ENCODE assay signal across 33 cellular contexts in the genomic region with DNA sequence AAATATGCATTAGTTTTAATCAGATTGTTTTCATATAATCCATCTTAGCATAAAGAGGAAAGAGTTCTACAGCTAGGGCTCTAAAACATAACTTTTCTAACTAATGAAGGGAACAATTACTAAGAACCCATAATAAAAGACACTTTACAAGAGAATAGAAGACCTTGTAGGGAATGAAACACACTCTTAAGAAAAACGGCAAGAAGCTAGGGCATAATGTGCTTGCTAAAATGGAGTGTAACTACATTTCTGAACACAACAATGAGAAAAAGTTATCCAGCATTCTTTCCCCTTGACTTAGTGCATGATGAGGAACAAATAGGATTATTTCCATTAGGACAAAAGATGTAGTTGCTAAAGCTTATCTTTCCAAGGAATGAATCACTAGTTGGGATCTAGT. TPM values are rescaled to one million over a fixed set of nuclear protein-coding genes. Genes with fewer than 3 reads are reported as not detected.
"Had no signal": no experiment of that assay in that cellular context is flagged by ENCODE, and none has a peak within 500 bp of the region (broad histone marks: within the 10 kb centered on the region; RNA-seq: fewer than 3 reads in every experiment).

No MANE protein-coding gene starts in this region.

- H3K36me3 ChIP-seq: brain microvascular endothelial cell, gastrocnemius medialis, heart left ventricle had no signal

- H3K27me3 Mint-ChIP-seq: activated naive CD8-positive, alpha-beta T cell treated with anti-CD3 and anti-CD28 coated beads, Interleukin-2, amount 10 ng/mL, durations not matched to agents 7 days and 5 days; central memory CD8-positive, alpha-beta T cell had no signal

- H3K36me3 Mint-ChIP-seq: activated CD4-positive, alpha-beta memory T cell treated with anti-CD3 and anti-CD28 coated beads for 36 hours; activated CD8-positive, alpha-beta memory T cell treated with anti-CD3 and anti-CD28 coated beads, Interleukin-2, amount 10 ng/mL, durations not matched to agents 7 days and 5 days; activated naive CD4-positive, alpha-beta T cell treated with anti-CD3 and anti-CD28 coated beads, Interleukin-2, amount 10 ng/mL, durations not matched to agents 7 days and 5 days; activated naive CD4-positive, alpha-beta T cell treated with anti-CD3 and anti-CD28 coated beads, Interleukin-2, amount 50 U/mL, for 72 hours; activated naive CD8-positive, alpha-beta T cell treated with anti-CD3 and anti-CD28 coated beads, Interleukin-2, amount 10 ng/mL, durations not matched to agents 7 days and 5 days had no signal

- H3K27ac ChIP-seq: brain microvascular endothelial cell, foreskin keratinocyte, gastrocnemius medialis, heart left ventricle had no signal

- ATAC-seq: activated CD4-positive, alpha-beta T cell treated with anti-CD3 and anti-CD28 coated beads for 36 hours; activated CD8-positive, alpha-beta memory T cell treated with anti-CD3 and anti-CD28 coated beads, Interleukin-2, amount 10 ng/mL, durations not matched to agents 7 days and 5 days; activated CD8-positive, alpha-beta T cell treated with anti-CD3 and anti-CD28 coated beads, Interleukin-2, amount 10 ng/mL, durations not matched to agents 7 days and 5 days; activated naive CD4-positive, alpha-beta T cell treated with anti-CD3 and anti-CD28 coated beads, Interleukin-2, amount 50 U/mL, for 72 hours; esophagus mucosa; foreskin keratinocyte; gastrocnemius medialis; heart left ventricle had no signal

- DNase-seq: activated CD4-positive, alpha-beta memory T cell treated with anti-CD3 and anti-CD28 coated beads for 36 hours; activated CD4-positive, alpha-beta T cell treated with anti-CD3 and anti-CD28 coated beads for 36 hours; activated CD4-positive, alpha-beta T cell treated with anti-CD3 and anti-CD28 coated beads, Interleukin-2, amount 10 ng/mL, durations not matched to agents 24 days and 14 days; activated CD4-positive, CD25-positive, alpha-beta regulatory T cell; activated CD4-positive, CD25-positive, alpha-beta regulatory T cell treated with anti-CD3 and anti-CD28 coated beads, Interleukin-2, amount 50 U/mL, for 72 hours; activated CD8-positive, alpha-beta memory T cell treated with anti-CD3 and anti-CD28 coated beads, Interleukin-2, amount 10 ng/mL, durations not matched to agents 7 days and 5 days; activated CD8-positive, alpha-beta memory T cell treated with anti-CD3 and anti-CD28 coated beads, Interleukin-2, amount 50 U/mL, for 4 hours; activated CD8-positive, alpha-beta T cell treated with anti-CD3 and anti-CD28 coated beads, Interleukin-2, amount 10 ng/mL, durations not matched to agents 7 days and 5 days; activated gamma-delta T cell; activated naive CD4-positive, alpha-beta T cell; activated naive CD4-positive, alpha-beta T cell treated with anti-CD3 and anti-CD28 coated beads, Interleukin-2, amount 10 ng/mL, durations not matched to agents 7 days and 5 days; activated naive CD8-positive, alpha-beta T cell treated with anti-CD3 and anti-CD28 coated beads, Interleukin-2, amount 10 ng/mL, durations not matched to agents 7 days and 5 days; activated T-cell treated with anti-CD3 and anti-CD28 coated beads, Interleukin-2, amount 50 U/mL, for 1 hour; activated T-cell treated with anti-CD3 and anti-CD28 coated beads, Interleukin-2, amount 50 U/mL, for 48 hours; amniotic stem cell; anterior cingulate cortex; brain microvascular endothelial cell; cortex of kidney; dermis blood vessel endothelial cell; effector memory CD4-positive, alpha-beta T cell; endodermal cell; foreskin keratinocyte; gastrocnemius medialis; glutamatergic neuron; heart left ventricle; T-helper 2 cell had no signal

- H3K4me3 ChIP-seq: gastrocnemius medialis, heart left ventricle had no signal

- H3K4me3 Mint-ChIP-seq: activated CD4-positive, alpha-beta memory T cell treated with anti-CD3 and anti-CD28 coated beads for 36 hours; activated CD4-positive, alpha-beta T cell treated with anti-CD3 and anti-CD28 coated beads for 36 hours; activated CD4-positive, alpha-beta T cell treated with anti-CD3 and anti-CD28 coated beads, Interleukin-2, amount 10 ng/mL, durations not matched to agents 24 days and 14 days; activated CD8-positive, alpha-beta memory T cell treated with anti-CD3 and anti-CD28 coated beads, Interleukin-2, amount 10 ng/mL, durations not matched to agents 7 days and 5 days; activated CD8-positive, alpha-beta T cell treated with anti-CD3 and anti-CD28 coated beads, Interleukin-2, amount 10 ng/mL, durations not matched to agents 7 days and 5 days; activated naive CD4-positive, alpha-beta T cell treated with anti-CD3 and anti-CD28 coated beads, Interleukin-2, amount 10 ng/mL, durations not matched to agents 7 days and 5 days; activated naive CD8-positive, alpha-beta T cell treated with anti-CD3 and anti-CD28 coated beads, Interleukin-2, amount 10 ng/mL, durations not matched to agents 7 days and 5 days; activated T-helper 1 cell treated with anti-CD3 and anti-CD28 coated beads, Interleukin-12 subunit alpha, Interleukin-12 subunit beta, Interleukin-2, Interleukin-4 antibody, amounts not matched to agents 30 ng/mL and 10 ng/mL and 1 ng/mL, durations not matched to agents 14 hours and 24 hours and 36 hours; central memory CD8-positive, alpha-beta T cell; endodermal cell had no signal

- FAIRE-seq: bronchial epithelial cell had no signal

- H3K9me3 Mint-ChIP-seq: activated CD4-positive, alpha-beta memory T cell treated with anti-CD3 and anti-CD28 coated beads for 36 hours; activated CD4-positive, alpha-beta T cell treated with anti-CD3 and anti-CD28 coated beads, Interleukin-2, amount 10 ng/mL, durations not matched to agents 24 days and 14 days; activated naive CD4-positive, alpha-beta T cell treated with anti-CD3 and anti-CD28 coated beads, Interleukin-2, amount 10 ng/mL, durations not matched to agents 7 days and 5 days; activated naive CD4-positive, alpha-beta T cell treated with anti-CD3 and anti-CD28 coated beads, Interleukin-2, amount 50 U/mL, for 72 hours; activated T-helper 1 cell treated with anti-CD3 and anti-CD28 coated beads, Interleukin-12 subunit alpha, Interleukin-12 subunit beta, Interleukin-2, Interleukin-4 antibody, amounts not matched to agents 30 ng/mL and 10 ng/mL and 1 ng/mL, durations not matched to agents 14 hours and 24 hours and 36 hours; central memory CD8-positive, alpha-beta T cell had no signal

- H3K27me3 ChIP-seq: brain microvascular endothelial cell, foreskin keratinocyte, gastrocnemius medialis, heart left ventricle had no signal

- H3K4me1 ChIP-seq: foreskin keratinocyte, gastrocnemius medialis, heart left ventricle had no signal

- H3K9me3 ChIP-seq: gastrocnemius medialis, heart left ventricle had no signal

- H3K27ac Mint-ChIP-seq: activated CD4-positive, alpha-beta memory T cell treated with anti-CD3 and anti-CD28 coated beads for 36 hours; activated CD4-positive, alpha-beta T cell treated with anti-CD3 and anti-CD28 coated beads for 36 hours; activated CD4-positive, alpha-beta T cell treated with anti-CD3 and anti-CD28 coated beads, Interleukin-2, amount 10 ng/mL, durations not matched to agents 24 days and 14 days; activated CD8-positive, alpha-beta memory T cell treated with anti-CD3 and anti-CD28 coated beads, Interleukin-2, amount 10 ng/mL, durations not matched to agents 7 days and 5 days; activated CD8-positive, alpha-beta T cell treated with anti-CD3 and anti-CD28 coated beads, Interleukin-2, amount 10 ng/mL, durations not matched to agents 7 days and 5 days; activated naive CD4-positive, alpha-beta T cell treated with anti-CD3 and anti-CD28 coated beads, Interleukin-2, amount 10 ng/mL, durations not matched to agents 7 days and 5 days; activated naive CD4-positive, alpha-beta T cell treated with anti-CD3 and anti-CD28 coated beads, Interleukin-2, amount 50 U/mL, for 72 hours; activated naive CD8-positive, alpha-beta T cell treated with anti-CD3 and anti-CD28 coated beads, Interleukin-2, amount 10 ng/mL, durations not matched to agents 7 days and 5 days; activated T-helper 1 cell treated with anti-CD3 and anti-CD28 coated beads, Interleukin-12 subunit alpha, Interleukin-12 subunit beta, Interleukin-2, Interleukin-4 antibody, amounts not matched to agents 30 ng/mL and 10 ng/mL and 1 ng/mL, durations not matched to agents 14 hours and 24 hours and 36 hours; endodermal cell had no signal

- H3K4me1 Mint-ChIP-seq: activated CD4-positive, alpha-beta T cell treated with anti-CD3 and anti-CD28 coated beads for 36 hours; activated CD4-positive, alpha-beta T cell treated with anti-CD3 and anti-CD28 coated beads, Interleukin-2, amount 10 ng/mL, durations not matched to agents 24 days and 14 days; activated CD8-positive, alpha-beta memory T cell treated with anti-CD3 and anti-CD28 coated beads, Interleukin-2, amount 10 ng/mL, durations not matched to agents 7 days and 5 days; activated naive CD4-positive, alpha-beta T cell treated with anti-CD3 and anti-CD28 coated beads, Interleukin-2, amount 10 ng/mL, durations not matched to agents 7 days and 5 days; activated naive CD8-positive, alpha-beta T cell treated with anti-CD3 and anti-CD28 coated beads, Interleukin-2, amount 10 ng/mL, durations not matched to agents 7 days and 5 days; central memory CD8-positive, alpha-beta T cell; endodermal cell had no signal

RNA-seq across cellular contexts. Expression of gene ARHGAP6, which starts 54.6 kb away (rescaled TPM):
- total RNA-seq: activated CD4-positive, alpha-beta memory T cell treated with anti-CD3 and anti-CD28 coated beads for 36 hours; activated CD4-positive, alpha-beta T cell treated with anti-CD3 and anti-CD28 coated beads for 36 hours; activated CD4-positive, alpha-beta T cell treated with anti-CD3 and anti-CD28 coated beads, Interleukin-2, amount 10 ng/mL, durations not matched to agents 24 days and 14 days; activated CD8-positive, alpha-beta memory T cell treated with anti-CD3 and anti-CD28 coated beads for 36 hours; activated CD8-positive, alpha-beta memory T cell treated with anti-CD3 and anti-CD28 coated beads, Interleukin-2, amount 10 ng/mL, durations not matched to agents 7 days and 5 days; activated CD8-positive, alpha-beta T cell treated with anti-CD3 and anti-CD28 coated beads, Interleukin-2, amount 10 ng/mL, durations not matched to agents 7 days and 5 days; activated naive CD4-positive, alpha-beta T cell treated with anti-CD3 and anti-CD28 coated beads, Interleukin-2, amount 50 U/mL, for 72 hours; activated naive CD8-positive, alpha-beta T cell treated with anti-CD3 and anti-CD28 coated beads, Interleukin-2, amount 10 ng/mL, durations not matched to agents 7 days and 5 days; activated T-helper 1 cell treated with anti-CD3 and anti-CD28 coated beads, Interleukin-12 subunit alpha, Interleukin-12 subunit beta, Interleukin-2, Interleukin-4 antibody, amounts not matched to agents 30 ng/mL and 10 ng/mL and 1 ng/mL, durations not matched to agents 14 hours and 24 hours and 36 hours; T-helper 1 cell treated with Interleukin-12 subunit alpha and Interleukin-12 subunit beta and Interleukin-4 antibody, amounts not matched to agents 30 ng/mL and 1 ng/mL, for 36 hours had no signal
